8 cellular contexts compared by ENCODE assay signal in genomic region chr5:5422819-5423515, GRCh38. TPM values are rescaled to one million over a fixed set of nuclear protein-coding genes. Genes with fewer than 3 reads are reported as not detected.
DNase-seq lines count a peak whose midpoint lies in the region; ATAC-seq and TF ChIP-seq lines count a peak whose summit lies in the region.

No MANE protein-coding gene starts in this region.

- TF ChIP-seq CTCF in SK-N-SH (IDR thresholded peaks at IDR 0.05): no peak
- no peak for TF ChIP-seq CTCF in esophagus squamous epithelium (IDR thresholded peaks at IDR 0.05)

- WGBS in SK-N-SH (ENCODE audit: low lambda C conversion rate): 6% methylated on average over 11 of the region's 58 CpGs
- WGBS in esophagus squamous epithelium, 2 donors: 0 to 1% methylated on average over 15 to 19 of the region's 58 CpGs

- intact Hi-C loops in esophagus squamous epithelium (cut with DNase I): no loop called here

- H3F3A ChIP-seq in SK-N-SH (replicated peaks; ENCODE audit: insufficient read depth): peaks cover 7% of the 10 kb centered on the region

- H3K9me3 ChIP-seq in SK-N-SH: no peaks in the 10 kb centered on the region
- H3K9me3 ChIP-seq in esophagus squamous epithelium: no peaks in the 10 kb centered on the region

- H3K4me3 ChIP-seq in SK-N-SH (ENCODE audit: low read depth in 2 of 2, low read length in 1 of 2) (peak overlapping the region; percentile 94 to 99), esophagus squamous epithelium (peak overlapping the region; percentile 80 to 98 (median 90))

- no peak for TF ChIP-seq EP300 in SK-N-SH (IDR thresholded peaks at IDR 0.05; ENCODE audit: borderline replicate concordance in 1 of 2, low read depth in 1 of 2, low read length in 1 of 2)

- no peak for TF ChIP-seq RAD21 in SK-N-SH (IDR thresholded peaks at IDR 0.05; ENCODE audit: low read length)

- peak in 1 of 4 donors; percentile 3 for TF ChIP-seq POLR2A in esophagus squamous epithelium (IDR thresholded peaks at IDR 0.05)

- H3K4me1 ChIP-seq in SK-N-SH (ENCODE audit: control insufficient read depth in 1 of 2, insufficient read depth in 2 of 2, low read depth in 1 of 2, low read length in 1 of 2) (peaks cover 18 to 23% of the 10 kb centered on the region in 2 experiments), esophagus squamous epithelium (peaks cover 16 to 57% (median 29%) of the 10 kb centered on the region in 3 donors)

- peaks cover 54% of the 10 kb centered on the region for H3K79me2 ChIP-seq in SK-N-SH (ENCODE audit: insufficient read depth)

- peaks cover 50% of the 10 kb centered on the region for H4K20me1 ChIP-seq in SK-N-SH (ENCODE audit: insufficient read depth)

- no peaks in the 10 kb centered on the region for H3K9me2 ChIP-seq in SK-N-SH

- H3K9ac ChIP-seq in SK-N-SH: peak overlapping the region; percentile 80

- 0 out of 2 replicates have a peak overlapping the region, but pooled peaks have one; percentile 68 for H2AFZ ChIP-seq in SK-N-SH (ENCODE audit: low read depth)

- POLR2A ChIA-PET in SK-N-SH (lab: Yijun Ruan, JAX): interaction anchor here (1.3 kb wide), 1 partner anchor 15 kb away, joined by 3 read pairs; no protein-coding TSS in a partner anchor

- H3K4me2 ChIP-seq in SK-N-SH: peak overlapping the region; percentile 95

- H3K36me3 ChIP-seq in SK-N-SH (replicated peaks in 1 of 2; ENCODE audit: control insufficient read depth in 1 of 2, insufficient read depth in 2 of 2, low read length in 1 of 2) (no peaks in the 10 kb centered on the region), esophagus squamous epithelium (no peaks in the 10 kb centered on the region)

- DNase-seq in stimulated activated CD8-positive, alpha-beta memory T cell treated with anti-CD3 and anti-CD28 coated beads, Interleukin-15, amount 100 ng/mL, for 24 hours (ENCODE audit: low read depth): peak; percentile 16
- no peak for DNase-seq in stimulated activated CD8-positive, alpha-beta memory T cell treated with anti-CD3 and anti-CD28 coated beads, Interleukin-4, amount 100 ng/mL, for 48 hours
- no peak for DNase-seq in SK-N-SH
- no peak for DNase-seq in esophagus squamous epithelium (lab: John Stamatoyannopoulos, UW)
- peak; percentile 10 for DNase-seq in pons (ENCODE audit: low spot score)
- no peak for DNase-seq in D341Med (ENCODE audit: low spot score)
- DNase-seq in NCI-H526 treated with DMSO at 0.1 percent for 48 hours (lab: John Stamatoyannopoulos, UW): no peak

- no peaks in the 10 kb centered on the region for H3K27me3 ChIP-seq in SK-N-SH (ENCODE audit: insufficient read depth)
- no peaks in the 10 kb centered on the region for H3K27me3 ChIP-seq in esophagus squamous epithelium

- CTCF ChIA-PET in SK-N-SH (lab: Yijun Ruan, JAX): interaction anchor here (1.2 to 6.5 kb wide), 7 partner anchors 14 to 1322 kb away, joined by 3 to 105 read pairs (median 4); partner anchors contain the start of gene ADAMTS16

- H3K27ac ChIP-seq in SK-N-SH (ENCODE audit: low read depth in 2 of 2, low read length in 1 of 2) (peak overlapping the region; percentile 95 to 98), esophagus squamous epithelium (peak overlapping the region; percentile 90 to 99 (median 96))

- peak; percentile 14 for ATAC-seq in HG02973 (IDR thresholded peaks at IDR 0.05; ENCODE audit: unreplicated experiment)

TF ChIP-seq in SK-N-SH, 30 proteins besides CTCF, POLR2A, EP300 and RAD21:
- TF ChIP-seq MXI1 (IDR thresholded peaks at IDR 0.05; ENCODE audit: low read depth, low read length) (0 out of 2 replicates have a peak, but pooled peaks have one; percentile 13), MEF2A (IDR thresholded peaks at IDR 0.05; ENCODE audit: borderline replicate concordance, low read depth) (no peak)

RNA-seq across cellular contexts. Expression of gene ICE1, which starts 0.5 kb away (rescaled TPM):
- polyA plus RNA-seq in SK-N-SH (2012; rRNA removed): 9.4 and 10.7 TPM in 2 replicates
- polyA plus RNA-seq in SK-N-SH (2012; cell fraction: cytosol; rRNA removed): 9.5 and 9.8 TPM in 2 replicates
- polyA plus RNA-seq in SK-N-SH (2012; cell fraction: nucleus; rRNA removed): 10.1 and 20.4 TPM in 2 replicates
- total RNA-seq in esophagus squamous epithelium: 10 to 100 TPM in 3 of 4 donors, 1 to 10 TPM in 1; 8.1 to 27.1 (median 17.5) TPM

Comparison
In these comparisons a context has a peak if more than half of its experiments do, and no peak if none do; other contexts are left out.
1. DNase-seq: peak in stimulated activated CD8-positive, alpha-beta memory T cell treated with anti-CD3 and anti-CD28 coated beads, Interleukin-15, amount 100 ng/mL, for 24 hours (single experiment) and pons (single experiment); none in stimulated activated CD8-positive, alpha-beta memory T cell treated with anti-CD3 and anti-CD28 coated beads, Interleukin-4, amount 100 ng/mL, for 48 hours (single experiment), SK-N-SH (single experiment), esophagus squamous epithelium (single experiment), D341Med (single experiment) and NCI-H526 treated with DMSO at 0.1 percent for 48 hours (single experiment).